In genomic region chr14:77076118-77076631, GRCh38 we compare ENCODE assay signal across 10 cellular contexts. TPM values are rescaled to one million over a fixed set of nuclear protein-coding genes. Genes with fewer than 3 reads are reported as not detected.
DNase-seq lines count a peak whose midpoint lies in the region; ATAC-seq and TF ChIP-seq lines count a peak whose summit lies in the region.
"Had no signal": no experiment of that assay in that cellular context is flagged by ENCODE, and none has a peak within 500 bp of the region (broad histone marks: within the 10 kb centered on the region; RNA-seq: fewer than 3 reads in every experiment).

No MANE protein-coding gene starts in this region.

- intact Hi-C loops in cardiac septum (cut with DNase I), result loop anchor here (2.0 kb wide), 1 partner anchor 21 kb away; no protein-coding TSS in a partner anchor

- DNase-seq in NCI-H82 (lab: John Stamatoyannopoulos, UW) (peak; percentile 49), NCI-H82 treated with DMSO at 0.1 percent for 48 hours (lab: John Stamatoyannopoulos, UW; ENCODE audit: unreplicated experiment) (no peak), cardiac septum (ENCODE audit: low spot score) (peak; percentile 81), omental fat pad (ENCODE audit: low spot score) (no peak), OCI-M2 (lab: John Stamatoyannopoulos, UW; ENCODE audit: unreplicated experiment) (no peak), UCSD-AML1 (lab: John Stamatoyannopoulos, UW; ENCODE audit: unreplicated experiment) (no peak)
- DNase-seq in naive thymus-derived CD8-positive, alpha-beta T cell, result no peak
- DNase-seq: 8988T, NCI-H748 treated with DMSO at 0.1 percent for 48 hours had no signal

- peaks cover 0 to 2% (median 0%) of the 10 kb centered on the region in 4 donors for H3K4me1 Mint-ChIP-seq in naive thymus-derived CD8-positive, alpha-beta T cell

- H3K36me3 Mint-ChIP-seq in naive thymus-derived CD8-positive, alpha-beta T cell, result peaks cover 0 to 12% (median 5%) of the 10 kb centered on the region in 3 donors

- POLR2A ChIA-PET in naive thymus-derived CD8-positive, alpha-beta T cell (lab: Charles Lee), result no interaction called here

- ATAC-seq in omental fat pad (ENCODE audit: low FRiP score), result peak; percentile 75
- no peak for ATAC-seq in naive thymus-derived CD8-positive, alpha-beta T cell
- no peak for ATAC-seq in GM19328 (IDR thresholded peaks at IDR 0.05; ENCODE audit: unreplicated experiment)

- TF ChIP-seq CTCF in omental fat pad (IDR thresholded peaks at IDR 0.05), result no peak

- peaks cover 0 to 8% (median 3%) of the 10 kb centered on the region in 9 donors for H3K9me3 Mint-ChIP-seq in naive thymus-derived CD8-positive, alpha-beta T cell

- H3K27me3 Mint-ChIP-seq in naive thymus-derived CD8-positive, alpha-beta T cell, result peaks cover 0 to 1% (median 0%) of the 10 kb centered on the region in 5 donors

- H3K4me3 Mint-ChIP-seq in naive thymus-derived CD8-positive, alpha-beta T cell, result no peak overlapping the region

- no peak overlapping the region for H3K27ac Mint-ChIP-seq in naive thymus-derived CD8-positive, alpha-beta T cell

RNA-seq across cellular contexts. Expression of gene CIPC, which starts 21.9 kb away (rescaled TPM):
- total RNA-seq in cardiac septum, result 45.9 TPM
- 10 to 100 TPM; 34.2 to 47.3 (median 40.3) TPM for total RNA-seq in omental fat pad
- 10 to 100 TPM; 11.3 to 12.8 TPM for total RNA-seq in naive thymus-derived CD8-positive, alpha-beta T cell
- 1 to 10 TPM; 4.4 to 7.7 (median 4.7) TPM for polyA plus RNA-seq in naive thymus-derived CD8-positive, alpha-beta T cell

RNA-seq across cellular contexts. Expression of gene IRF2BPL, which starts 47.7 kb away (rescaled TPM):
- 46.0 TPM for total RNA-seq in cardiac septum
- total RNA-seq in omental fat pad, result 10 to 100 TPM; 31.1 to 70.0 (median 34.4) TPM
- 10 to 100 TPM; 24.6 to 26.5 TPM for total RNA-seq in naive thymus-derived CD8-positive, alpha-beta T cell
- polyA plus RNA-seq in naive thymus-derived CD8-positive, alpha-beta T cell, result 1 to 10 TPM; 1.9 to 3.3 (median 3.2) TPM

Comparison
In these comparisons a context has a peak if more than half of its experiments do, and no peak if none do; other contexts are left out.
1. DNase-seq: peak in NCI-H82 (single experiment) and cardiac septum (single experiment); none in NCI-H82 treated with DMSO at 0.1 percent for 48 hours (single experiment), omental fat pad (single experiment), naive thymus-derived CD8-positive, alpha-beta T cell (0 of 10), OCI-M2 (single experiment) and UCSD-AML1 (single experiment).